In the genomic region with DNA sequence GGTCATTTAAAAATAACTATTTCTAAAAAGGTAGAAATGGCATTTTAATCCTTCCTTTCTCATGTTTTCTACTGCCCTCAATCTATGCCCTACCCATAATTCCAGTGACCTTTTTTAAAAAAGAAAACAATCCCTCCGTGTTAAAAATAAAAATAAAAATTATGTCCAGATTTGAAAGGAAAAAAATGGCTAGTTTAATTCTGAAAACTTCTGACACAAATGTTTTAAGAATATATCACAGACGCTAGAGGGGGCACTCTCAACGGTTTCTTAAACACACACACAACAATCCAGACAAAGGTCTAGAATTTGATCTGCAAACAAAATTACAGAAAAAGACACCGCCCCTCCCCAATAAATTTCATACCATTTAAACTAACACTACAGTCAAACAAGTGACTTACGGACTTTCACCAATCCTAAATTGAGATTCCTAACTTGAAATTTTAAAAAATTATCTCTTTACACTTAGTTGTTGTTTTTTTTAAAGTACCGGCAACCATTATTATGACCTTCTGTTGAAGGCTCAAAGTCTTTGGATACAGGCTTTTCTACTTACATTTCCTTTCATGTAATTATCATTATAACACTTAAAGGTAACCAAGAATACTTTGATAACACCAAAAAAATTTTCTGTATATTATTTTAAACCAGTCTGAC, we compare ENCODE assay signal across 8 cellular contexts. TPM values are rescaled to one million over a fixed set of nuclear protein-coding genes. Genes with fewer than 3 reads are reported as not detected.
DNase-seq lines count a peak whose midpoint lies in the region; ATAC-seq and TF ChIP-seq lines count a peak whose summit lies in the region.

No MANE protein-coding gene starts in this region.

- no peaks in the 10 kb centered on the region for H3K27me3 Mint-ChIP-seq in CD14-positive monocyte (ENCODE audit: low read depth in 3 of 3)
- no peaks in the 10 kb centered on the region for H3K27me3 Mint-ChIP-seq in naive thymus-derived CD4-positive, alpha-beta T cell

- DNase-seq in CD14-positive monocyte (ENCODE audit: low spot score) (no peak), GM20000 (ENCODE audit: low spot score) (peak; percentile 13), dermis blood vessel endothelial cell (peak; percentile 83)
- DNase-seq in naive thymus-derived CD4-positive, alpha-beta T cell, result peak in 7 of 9 donors; percentile 5 to 45 (median 32)
- no peak for DNase-seq in stimulated activated CD4-positive, alpha-beta T cell treated with anti-CD3 and anti-CD28 coated beads, Interleukin-1b, Interleukin-23, amount 100 ng/mL, for 48 hours

- H3K27ac ChIP-seq in OCI-LY3 (ENCODE audit: low read length), result peak overlapping the region; percentile 36
- no peak overlapping the region for H3K27ac ChIP-seq in naive thymus-derived CD4-positive, alpha-beta T cell (ENCODE audit: low read depth, low read length)

- peaks cover 28% of the 10 kb centered on the region for H3K36me3 ChIP-seq in OCI-LY3 (replicated peaks; ENCODE audit: low read depth, low read length)
- H3K36me3 ChIP-seq in naive thymus-derived CD4-positive, alpha-beta T cell (ENCODE audit: control insufficient read depth in 2 of 3, insufficient read depth in 3 of 3, low read length in 3 of 3), result peaks cover 0 to 4% (median 3%) of the 10 kb centered on the region in 3 experiments

- CTCF ChIA-PET in naive thymus-derived CD4-positive, alpha-beta T cell (lab: Charles Lee), result interaction anchor here (1.0 to 1.2 kb wide), 3 partner anchors 11 to 128 kb away, joined by 3 to 10 read pairs (median 5); a partner anchor contains a TSS

- ATAC-seq in naive thymus-derived CD4-positive, alpha-beta T cell, result peak; percentile 55
- ATAC-seq in HG03521 (IDR thresholded peaks at IDR 0.05; ENCODE audit: unreplicated experiment) (no peak), HG03442 (IDR thresholded peaks at IDR 0.05; ENCODE audit: unreplicated experiment) (no peak)

- POLR2A ChIA-PET in naive thymus-derived CD4-positive, alpha-beta T cell (lab: Charles Lee), result interaction anchor here (0.8 kb wide), 1 partner anchor 129 kb away, joined by 3 read pairs; no protein-coding TSS in a partner anchor

- peaks cover 71% of the 10 kb centered on the region for H4K20me1 ChIP-seq in OCI-LY3 (ENCODE audit: insufficient read depth, low read length)

- peak overlapping the region in 2 of 7 donors; percentile 10 to 78 for H3K27ac Mint-ChIP-seq in CD14-positive monocyte
- peak overlapping the region in 6 of 9 donors; percentile 0 to 84 (median 40) for H3K27ac Mint-ChIP-seq in naive thymus-derived CD4-positive, alpha-beta T cell

- peaks cover 0 to 4% (median 3%) of the 10 kb centered on the region in 7 donors for H3K9me3 Mint-ChIP-seq in CD14-positive monocyte
- peaks cover 0 to 5% (median 0%) of the 10 kb centered on the region in 11 donors for H3K9me3 Mint-ChIP-seq in naive thymus-derived CD4-positive, alpha-beta T cell

- no peak overlapping the region for H2AFZ ChIP-seq in OCI-LY3 (ENCODE audit: low read depth, low read length)

- H3K4me2 ChIP-seq in OCI-LY3 (ENCODE audit: low read length), result peak overlapping the region; percentile 61

- peaks cover 6 to 14% of the 10 kb centered on the region in 2 donors for H3K36me3 Mint-ChIP-seq in CD14-positive monocyte
- peaks cover 0 to 18% (median 7%) of the 10 kb centered on the region in 5 donors for H3K36me3 Mint-ChIP-seq in naive thymus-derived CD4-positive, alpha-beta T cell

- no peaks in the 10 kb centered on the region for H3K27me3 ChIP-seq in OCI-LY3 (ENCODE audit: low read depth, low read length)
- H3K27me3 ChIP-seq in naive thymus-derived CD4-positive, alpha-beta T cell (ENCODE audit: control insufficient read depth in 2 of 2, insufficient read depth in 2 of 2, low read length in 2 of 2), result no peaks in the 10 kb centered on the region

- H3K4me3 Mint-ChIP-seq in CD14-positive monocyte, result no peak overlapping the region
- no peak overlapping the region for H3K4me3 Mint-ChIP-seq in naive thymus-derived CD4-positive, alpha-beta T cell

- H3K4me1 Mint-ChIP-seq in CD14-positive monocyte, result peaks cover 10% of the 10 kb centered on the region
- peaks cover 15 to 52% (median 41%) of the 10 kb centered on the region in 7 donors for H3K4me1 Mint-ChIP-seq in naive thymus-derived CD4-positive, alpha-beta T cell

- H3K4me3 ChIP-seq in OCI-LY3 (ENCODE audit: low read length), result peak overlapping the region; percentile 47
- no peak overlapping the region for H3K4me3 ChIP-seq in naive thymus-derived CD4-positive, alpha-beta T cell (ENCODE audit: low read length)

- H3K9ac ChIP-seq in OCI-LY3 (ENCODE audit: low read length), result peak overlapping the region; percentile 37

- peaks cover 52% of the 10 kb centered on the region for H3K4me1 ChIP-seq in OCI-LY3 (ENCODE audit: low read length)
- H3K4me1 ChIP-seq in naive thymus-derived CD4-positive, alpha-beta T cell (ENCODE audit: control insufficient read depth in 2 of 2, insufficient read depth in 2 of 2, low read length in 2 of 2), result peaks cover 0 to 8% of the 10 kb centered on the region in 2 donors

- H3K9me3 ChIP-seq in OCI-LY3 (ENCODE audit: insufficient read depth, low read length), result no peaks in the 10 kb centered on the region
- H3K9me3 ChIP-seq in naive thymus-derived CD4-positive, alpha-beta T cell (ENCODE audit: control insufficient read depth in 2 of 3, low read length in 3 of 3), result no peaks in the 10 kb centered on the region

- peaks cover 95% of the 10 kb centered on the region for H3K79me2 ChIP-seq in OCI-LY3 (ENCODE audit: low read length)

- intact Hi-C loops in CD14-positive monocyte (cut with micrococcal nuclease), result no loop called here
- intact Hi-C loops in naive thymus-derived CD4-positive, alpha-beta T cell (cut with micrococcal nuclease), result loop anchor here (1.0 to 5.0 kb wide), 7 partner anchors 8 to 1313 kb away; a partner anchor contains a TSS

- TF ChIP-seq CTCF in CD14-positive monocyte (IDR thresholded peaks at IDR 0.05) (peak; percentile 53), GM20000 (IDR thresholded peaks at IDR 0.05; ENCODE audit: extremely low read depth, missing control alignments) (peak; percentile 35), OCI-LY3 (IDR thresholded peaks at IDR 0.05; ENCODE audit: low read depth, low read length) (peak; percentile 64)

RNA-seq across cellular contexts. Expression of a gene that starts 38.2 kb away (rescaled TPM):
- 10 to 100 TPM; 67.4 to 71.9 TPM for polyA plus RNA-seq in CD14-positive monocyte
- total RNA-seq in dermis blood vessel endothelial cell, result 92.4 and 131 TPM in 2 replicates
- total RNA-seq in naive thymus-derived CD4-positive, alpha-beta T cell, result 10 to 100 TPM; 58.8 to 94.2 (median 74.0) TPM
- 10 to 100 TPM; 57.5 to 85.6 TPM for polyA plus RNA-seq in naive thymus-derived CD4-positive, alpha-beta T cell

Comparison
In these comparisons a context has a peak if more than half of its experiments do, and no peak if none do; other contexts are left out.
1. DNase-seq: peak in GM20000 (single experiment), dermis blood vessel endothelial cell (single experiment) and naive thymus-derived CD4-positive, alpha-beta T cell (7 of 9); none in CD14-positive monocyte (single experiment) and stimulated activated CD4-positive, alpha-beta T cell treated with anti-CD3 and anti-CD28 coated beads, Interleukin-1b, Interleukin-23, amount 100 ng/mL, for 48 hours (single experiment).
2. intact Hi-C loops: an anchor here in naive thymus-derived CD4-positive, alpha-beta T cell (1.0 to 5.0 kb wide); none called in CD14-positive monocyte.
3. Peak in every context shown above with its lines, with median percentiles within 50 percentile points of each other: CTCF ChIP-seq.